Comparison of ENCODE assay signal across 10 cellular contexts in the genomic region with DNA sequence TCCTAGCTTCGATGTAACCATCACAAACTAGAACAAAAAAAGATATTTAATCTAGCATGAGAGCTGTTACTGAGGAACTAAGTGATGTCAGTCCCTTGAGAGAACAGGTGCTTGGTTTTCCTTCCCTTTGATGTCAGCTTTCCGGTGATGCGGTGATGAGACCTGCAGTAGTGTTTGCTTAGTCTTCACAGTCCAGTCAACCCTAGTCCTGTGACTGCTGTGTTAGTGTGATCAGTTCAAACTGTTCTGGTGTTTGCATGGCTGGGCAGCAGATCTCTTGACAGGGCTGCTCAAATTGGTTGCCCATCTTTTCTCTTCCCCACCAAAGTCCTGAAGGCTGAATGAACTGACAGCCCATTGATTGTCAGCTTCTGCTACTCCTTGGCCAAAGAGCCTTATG.
A peak's percentile ranks its signal among the peaks of the same experiment; 100 is the strongest.
DNase-seq lines count a peak whose midpoint lies in the region; ATAC-seq and TF ChIP-seq lines count a peak whose summit lies in the region.
"Had no signal": no experiment of that assay in that cellular context is flagged by ENCODE, and none has a peak within 500 bp of the region (broad histone marks: within the 10 kb centered on the region; RNA-seq: fewer than 3 reads in every experiment).

No MANE protein-coding gene starts in this region.

- intact Hi-C loops in transverse colon (cut with DNase I; ENCODE audit: low total_unique reads) = no loop called here
- intact Hi-C loops in dorsolateral prefrontal cortex (cut with DNase I) = no loop called here

- in situ Hi-C loops in transverse colon (cut with MboI; ENCODE audit: low pct_ligation_motif_present in 1 of 4, low pct_unique_long_range_greater_than_20kb in 1 of 4, low sequenced_read_pairs in 3 of 4) = no loop called here

- no peak overlapping the region for H3K27ac ChIP-seq in transverse colon
- no peak overlapping the region for H3K27ac ChIP-seq in caudate nucleus (ENCODE audit: low read depth, low read length)
- no peak overlapping the region for H3K27ac ChIP-seq in dorsolateral prefrontal cortex
- H3K27ac ChIP-seq: left lung had no signal

- peak; percentile 99 for ATAC-seq in HG03097 (IDR thresholded peaks at IDR 0.05; ENCODE audit: low FRiP score, unreplicated experiment)
- ATAC-seq: left lung had no signal

- H3K4me3 ChIP-seq in transverse colon = no peak overlapping the region
- H3K4me3 ChIP-seq in BE2C (ENCODE audit: low read depth, low read length) = no peak overlapping the region
- H3K4me3 ChIP-seq in dorsolateral prefrontal cortex = no peak overlapping the region
- H3K4me3 ChIP-seq: left lung had no signal

- no peak for TF ChIP-seq CTCF in transverse colon (IDR thresholded peaks at IDR 0.05)
- no peak for TF ChIP-seq CTCF in BE2C (IDR thresholded peaks at IDR 0.05; ENCODE audit: low read depth, low read length)
- TF ChIP-seq CTCF in dorsolateral prefrontal cortex (IDR thresholded peaks at IDR 0.05 in 54 of 56, conservative IDR thresholded peaks at IDR 0.05 in 2 of 56; ENCODE audit: low read depth in 1 of 56, partially characterized antibody in 56 of 56) = no peak

- H3K4me1 ChIP-seq in transverse colon = peaks cover 0 to 9% (median 0%) of the 10 kb centered on the region in 4 donors
- no peaks in the 10 kb centered on the region for H3K4me1 ChIP-seq in BE2C

- H3K9me3 ChIP-seq in transverse colon (no peaks in the 10 kb centered on the region), BE2C (no peaks in the 10 kb centered on the region)
- H3K9me3 ChIP-seq: left lung had no signal

- peak; percentile 5 for DNase-seq in stimulated activated CD4-positive, alpha-beta T cell treated with anti-CD3 and anti-CD28 coated beads, Interleukin-15, amount 100 ng/mL, for 24 hours
- no peak for DNase-seq in stimulated activated CD4-positive, alpha-beta T cell treated with anti-CD3 and anti-CD28 coated beads, Interleukin-2, amount 100 ng/mL, for 24 hours
- peak; percentile 1 for DNase-seq in T-helper 9 cell
- peak; percentile 13 for DNase-seq in transverse colon
- DNase-seq in caudate nucleus (lab: John Stamatoyannopoulos, UW) = no peak
- DNase-seq in BE2C = no peak
- DNase-seq in dorsolateral prefrontal cortex = no peak
- DNase-seq: activated CD8-positive, alpha-beta memory T cell treated with anti-CD3 and anti-CD28 coated beads for 24 hours; left lung had no signal

- H3K36me3 ChIP-seq in transverse colon = no peaks in the 10 kb centered on the region
- no peaks in the 10 kb centered on the region for H3K36me3 ChIP-seq in BE2C
- H3K36me3 ChIP-seq: left lung had no signal

- TF ChIP-seq POLR2A in transverse colon (IDR thresholded peaks at IDR 0.05) = no peak

- H3K27me3 ChIP-seq in transverse colon (no peaks in the 10 kb centered on the region), BE2C (no peaks in the 10 kb centered on the region), dorsolateral prefrontal cortex (peaks cover 0 to 18% (median 0%) of the 10 kb centered on the region in 45 donors)
- H3K27me3 ChIP-seq: left lung had no signal

- 67 to 73% methylated on average over 1 to 3 of the region's 3 CpGs for WGBS in transverse colon (ENCODE audit: low coverage in 1 of 2), 2 donors

- no peak for TF ChIP-seq EP300 in transverse colon (IDR thresholded peaks at IDR 0.05; ENCODE audit: low read depth)

Comparison
In these comparisons a context has a peak if more than half of its experiments do, and no peak if none do; other contexts are left out.
1. DNase-seq: peak in stimulated activated CD4-positive, alpha-beta T cell treated with anti-CD3 and anti-CD28 coated beads, Interleukin-15, amount 100 ng/mL, for 24 hours (single experiment), T-helper 9 cell (single experiment) and transverse colon (single experiment); none in stimulated activated CD4-positive, alpha-beta T cell treated with anti-CD3 and anti-CD28 coated beads, Interleukin-2, amount 100 ng/mL, for 24 hours (0 of 2), caudate nucleus (0 of 61), BE2C (single experiment) and dorsolateral prefrontal cortex (0 of 10).